In genomic region chr11:109940816-109941215, GRCh38 we compare ENCODE assay signal across 1 cellular context.
TF ChIP-seq lines count a peak whose summit lies in the region.

No MANE protein-coding gene starts in this region.

TF ChIP-seq in K562, 482 proteins besides CTCF, POLR2A, EP300 and RAD21 (continued from another document):
- peak; percentile 91 for TF ChIP-seq BACH1 (tag; IDR thresholded peaks at IDR 0.05)
- peak; percentile 54; the same call in 1 of the 2 replicates for TF ChIP-seq CHAMP1 (IDR thresholded peaks at IDR 0.05)
- TF ChIP-seq FOSL1 (tag; conservative IDR thresholded peaks at IDR 0.05): peak; percentile 98
- TF ChIP-seq SMARCB1 (IDR thresholded peaks at IDR 0.05; ENCODE audit: insufficient read length, low read depth): no peak
- 0 out of 2 replicates have a peak, but pooled peaks have one; percentile 40 for TF ChIP-seq BHLHE40 (IDR thresholded peaks at IDR 0.05; ENCODE audit: low read length)
- TF ChIP-seq LEF1 (IDR thresholded peaks at IDR 0.05): peak; percentile 68; the same call in 1 of the 2 replicates
- peak; percentile 73 for TF ChIP-seq ARID1B (IDR thresholded peaks at IDR 0.05)
- no peak for TF ChIP-seq ZBTB8A (IDR thresholded peaks at IDR 0.05; ENCODE audit: partially characterized antibody)
- TF ChIP-seq ASH1L (IDR thresholded peaks at IDR 0.05; ENCODE audit: borderline replicate concordance, low read depth, partially characterized antibody): no peak
- peak; percentile 77 for TF ChIP-seq SMARCE1 (IDR thresholded peaks at IDR 0.05)
- no peak for TF ChIP-seq LARP7 (IDR thresholded peaks at IDR 0.05)
- no peak for TF ChIP-seq ZNF583 (CRISPR knock-in tag; IDR thresholded peaks at IDR 0.05)
- no peak for TF ChIP-seq SMAD2 (IDR thresholded peaks at IDR 0.05; ENCODE audit: low read depth, low read length)
- peak; percentile 74; the same call in 1 of the 2 replicates for TF ChIP-seq CREB1 (IDR thresholded peaks at IDR 0.05)
- TF ChIP-seq CREB1 (CRISPR knock-in tag; IDR thresholded peaks at IDR 0.05): no peak
